In the genomic region with DNA sequence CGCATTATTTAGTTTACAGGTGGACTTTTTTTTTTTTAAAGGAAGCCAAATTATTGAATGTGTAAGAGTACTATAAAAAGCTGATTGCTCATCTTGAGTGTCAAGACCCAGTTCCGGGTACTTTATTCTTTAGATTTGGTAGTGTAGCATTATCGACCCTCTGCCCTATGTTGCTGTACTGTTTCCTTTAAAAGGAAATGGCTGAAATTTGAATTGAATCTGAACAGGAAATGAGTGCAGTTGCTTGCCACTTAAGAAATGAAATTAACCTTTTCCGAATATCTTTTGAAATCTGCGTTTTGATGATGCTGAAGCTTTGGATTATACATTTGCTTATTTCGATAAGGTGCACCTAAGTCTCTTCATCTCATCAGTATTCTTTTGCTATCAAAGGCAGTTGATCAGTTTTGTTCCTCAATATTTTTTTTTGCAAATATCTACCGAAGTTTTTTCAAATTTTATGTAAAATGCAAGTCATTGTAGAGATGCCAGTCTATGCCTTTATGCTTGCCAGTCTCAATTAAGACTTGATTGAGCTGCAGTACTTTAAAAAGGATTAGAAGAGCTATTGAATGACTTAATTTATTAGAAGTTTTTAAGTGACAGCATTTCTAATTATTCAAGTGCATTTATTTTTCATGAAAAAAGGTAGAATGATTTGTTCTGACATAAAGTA, we compare ENCODE assay signal across 8 cellular contexts. TPM values are rescaled to one million over a fixed set of nuclear protein-coding genes. Genes with fewer than 3 reads are reported as not detected.
A peak's percentile ranks its signal among the peaks of the same experiment; 100 is the strongest.
DNase-seq lines count a peak whose midpoint lies in the region; ATAC-seq and TF ChIP-seq lines count a peak whose summit lies in the region.

No MANE protein-coding gene starts in this region.

- in situ Hi-C loops in brain microvascular endothelial cell (cut with HindIII; ENCODE audit: low pct_ligation_motif_present, low sequenced_read_pairs) = no loop called here

- TF ChIP-seq CTCF in AG04450 (IDR thresholded peaks at IDR 0.05; ENCODE audit: low read depth, low read length) (no peak), brain microvascular endothelial cell (IDR thresholded peaks at IDR 0.05; ENCODE audit: low read depth, low read length, missing control alignments) (no peak)

- no peak for ATAC-seq in GM18517 (IDR thresholded peaks at IDR 0.05; ENCODE audit: unreplicated experiment)

- H3K27me3 ChIP-seq in AG04450 (ENCODE audit: control insufficient read depth, insufficient read depth, low read length) (no peaks in the 10 kb centered on the region), brain microvascular endothelial cell (replicated peaks) (no peaks in the 10 kb centered on the region), mucosa of stomach (ENCODE audit: control insufficient read depth, insufficient read depth, low read length) (no peaks in the 10 kb centered on the region)

- CTCF ChIA-PET in AG04450 (lab: Charles Lee) = interaction anchor here (0.8 to 1.2 kb wide), 3 partner anchors 7 to 693 kb away, joined by 3 read pairs; no protein-coding TSS in a partner anchor

- H3K27ac ChIP-seq in AG04450 (ENCODE audit: low read depth, low read length) (peak overlapping the region; percentile 94), brain microvascular endothelial cell (peak overlapping the region; percentile 95)

- H3K9me3 ChIP-seq in AG04450 (ENCODE audit: control insufficient read depth, insufficient read depth, low read length) = no peaks in the 10 kb centered on the region; the same call in 1 of the 2 replicates
- no peaks in the 10 kb centered on the region for H3K9me3 ChIP-seq in mucosa of stomach (ENCODE audit: control insufficient read depth, low read length)

- H3K9ac ChIP-seq in mucosa of stomach (ENCODE audit: low read length) = peak overlapping the region; percentile 84

- peaks cover 16% of the 10 kb centered on the region for H3K4me1 ChIP-seq in mucosa of stomach (ENCODE audit: control insufficient read depth, insufficient read depth, low read length)

- POLR2A ChIA-PET in AG04450 (lab: Yijun Ruan, JAX) = interaction anchor here (1.0 to 1.4 kb wide), 5 partner anchors 12 to 63 kb away, joined by 3 to 8 read pairs (median 5); no protein-coding TSS in a partner anchor

- H3K36me3 ChIP-seq in brain microvascular endothelial cell (replicated peaks) = no peaks in the 10 kb centered on the region
- no peaks in the 10 kb centered on the region for H3K36me3 ChIP-seq in mucosa of stomach (ENCODE audit: control insufficient read depth, insufficient read depth, low read length)

- DNase-seq in AG04450 (ENCODE audit: low read depth, low spot score) (no peak), brain microvascular endothelial cell (no peak), NCI-H1092 (lab: John Stamatoyannopoulos, UW) (no peak), NCI-H446 (lab: John Stamatoyannopoulos, UW) (no peak), DMS153 treated with DMSO at 0.1 percent for 48 hours (lab: John Stamatoyannopoulos, UW; ENCODE audit: unreplicated experiment) (no peak)
- DNase-seq in Jurkat, Clone E6-1 (ENCODE audit: low read depth, low spot score) = no peak

- H3K4me3 ChIP-seq in AG04450 (ENCODE audit: low read depth, low read length) (peak overlapping the region; percentile 92), brain microvascular endothelial cell (ENCODE audit: low read depth, low read length) (peak overlapping the region; percentile 82), mucosa of stomach (ENCODE audit: low read length) (peak overlapping the region; percentile 76)
- H3K4me3 ChIP-seq in Jurkat, Clone E6-1 (ENCODE audit: low read length) = peak overlapping the region; percentile 97

RNA-seq across cellular contexts. Expression of a gene that starts 1.8 kb away (rescaled TPM):
- polyA plus RNA-seq in AG04450 (2011; rRNA removed) = 77.6 and 87.6 TPM in 2 replicates
- 84.7 and 94.5 TPM in 2 replicates for polyA minus RNA-seq in AG04450 (2011; rRNA and poly(A)+ RNA removed)
- 48.8 TPM for polyA plus RNA-seq in Jurkat, Clone E6-1 (2012; ENCODE audit: insufficient read depth, insufficient read length)

RNA-seq across cellular contexts. Expression of a gene that starts 11.8 kb away (rescaled TPM):
- polyA plus RNA-seq in AG04450 (2011; rRNA removed) = 4.5 and 4.7 TPM in 2 replicates
- 1.5 and 1.9 TPM in 2 replicates for polyA minus RNA-seq in AG04450 (2011; rRNA and poly(A)+ RNA removed)
- polyA plus RNA-seq in Jurkat, Clone E6-1 (2012; ENCODE audit: insufficient read depth, insufficient read length) = 7.7 TPM

RNA-seq across cellular contexts. Expression of a gene that starts 11.9 kb away (rescaled TPM):
- 23.1 and 28.9 TPM in 2 replicates for polyA plus RNA-seq in AG04450 (2011; rRNA removed)
- polyA minus RNA-seq in AG04450 (2011; rRNA and poly(A)+ RNA removed) = 55.9 and 63.1 TPM in 2 replicates
- polyA plus RNA-seq in Jurkat, Clone E6-1 (2012; ENCODE audit: insufficient read depth, insufficient read length) = 79.1 TPM

RNA-seq across cellular contexts. Expression of a gene that starts 45.1 kb away (rescaled TPM):
- polyA plus RNA-seq in AG04450 (2011; rRNA removed) = 4.9 and 5.4 TPM in 2 replicates
- 8.3 and 10.3 TPM in 2 replicates for polyA minus RNA-seq in AG04450 (2011; rRNA and poly(A)+ RNA removed)
- 20.1 TPM for polyA plus RNA-seq in Jurkat, Clone E6-1 (2012; ENCODE audit: insufficient read depth, insufficient read length)

RNA-seq across cellular contexts. Expression of a gene that starts 54.8 kb away (rescaled TPM):
- 2.0 and 2.4 TPM in 2 replicates for polyA plus RNA-seq in AG04450 (2011; rRNA removed)
- polyA minus RNA-seq in AG04450 (2011; rRNA and poly(A)+ RNA removed) = 1.3 and 2.2 TPM in 2 replicates
- 12.2 TPM for polyA plus RNA-seq in Jurkat, Clone E6-1 (2012; ENCODE audit: insufficient read depth, insufficient read length)
